1 cellular context compared by ENCODE assay signal in genomic region chr3:52407779-52408178, GRCh38.
TF ChIP-seq lines count a peak whose summit lies in the region.

No MANE protein-coding gene starts in this region.

TF ChIP-seq in GM23338, 12 proteins besides CTCF, POLR2A, EP300 and RAD21:
- TF ChIP-seq ETS1 (IDR thresholded peaks at IDR 0.05) (no peak), POLR2AphosphoS5 (IDR thresholded peaks at IDR 0.05; ENCODE audit: low read depth) (no peak), CREB1 (CRISPR knock-in tag; IDR thresholded peaks at IDR 0.05; ENCODE audit: low read depth) (no peak), EZH2phosphoT487 (IDR thresholded peaks at IDR 0.05; ENCODE audit: unreplicated experiment) (no peak), JUNB (IDR thresholded peaks at IDR 0.05; ENCODE audit: unreplicated experiment) (no peak), ZNF331 (CRISPR knock-in tag; IDR thresholded peaks at IDR 0.05; ENCODE audit: low read depth) (no peak), STAT1 (IDR thresholded peaks at IDR 0.05; ENCODE audit: unreplicated experiment) (no peak), ZNF114 (CRISPR knock-in tag; IDR thresholded peaks at IDR 0.05) (no peak), NANOG (IDR thresholded peaks at IDR 0.05; ENCODE audit: borderline replicate concordance) (no peak), EZH2 (IDR thresholded peaks at IDR 0.05; ENCODE audit: low read depth, unreplicated experiment) (no peak)
- TF ChIP-seq, protein P1, sequence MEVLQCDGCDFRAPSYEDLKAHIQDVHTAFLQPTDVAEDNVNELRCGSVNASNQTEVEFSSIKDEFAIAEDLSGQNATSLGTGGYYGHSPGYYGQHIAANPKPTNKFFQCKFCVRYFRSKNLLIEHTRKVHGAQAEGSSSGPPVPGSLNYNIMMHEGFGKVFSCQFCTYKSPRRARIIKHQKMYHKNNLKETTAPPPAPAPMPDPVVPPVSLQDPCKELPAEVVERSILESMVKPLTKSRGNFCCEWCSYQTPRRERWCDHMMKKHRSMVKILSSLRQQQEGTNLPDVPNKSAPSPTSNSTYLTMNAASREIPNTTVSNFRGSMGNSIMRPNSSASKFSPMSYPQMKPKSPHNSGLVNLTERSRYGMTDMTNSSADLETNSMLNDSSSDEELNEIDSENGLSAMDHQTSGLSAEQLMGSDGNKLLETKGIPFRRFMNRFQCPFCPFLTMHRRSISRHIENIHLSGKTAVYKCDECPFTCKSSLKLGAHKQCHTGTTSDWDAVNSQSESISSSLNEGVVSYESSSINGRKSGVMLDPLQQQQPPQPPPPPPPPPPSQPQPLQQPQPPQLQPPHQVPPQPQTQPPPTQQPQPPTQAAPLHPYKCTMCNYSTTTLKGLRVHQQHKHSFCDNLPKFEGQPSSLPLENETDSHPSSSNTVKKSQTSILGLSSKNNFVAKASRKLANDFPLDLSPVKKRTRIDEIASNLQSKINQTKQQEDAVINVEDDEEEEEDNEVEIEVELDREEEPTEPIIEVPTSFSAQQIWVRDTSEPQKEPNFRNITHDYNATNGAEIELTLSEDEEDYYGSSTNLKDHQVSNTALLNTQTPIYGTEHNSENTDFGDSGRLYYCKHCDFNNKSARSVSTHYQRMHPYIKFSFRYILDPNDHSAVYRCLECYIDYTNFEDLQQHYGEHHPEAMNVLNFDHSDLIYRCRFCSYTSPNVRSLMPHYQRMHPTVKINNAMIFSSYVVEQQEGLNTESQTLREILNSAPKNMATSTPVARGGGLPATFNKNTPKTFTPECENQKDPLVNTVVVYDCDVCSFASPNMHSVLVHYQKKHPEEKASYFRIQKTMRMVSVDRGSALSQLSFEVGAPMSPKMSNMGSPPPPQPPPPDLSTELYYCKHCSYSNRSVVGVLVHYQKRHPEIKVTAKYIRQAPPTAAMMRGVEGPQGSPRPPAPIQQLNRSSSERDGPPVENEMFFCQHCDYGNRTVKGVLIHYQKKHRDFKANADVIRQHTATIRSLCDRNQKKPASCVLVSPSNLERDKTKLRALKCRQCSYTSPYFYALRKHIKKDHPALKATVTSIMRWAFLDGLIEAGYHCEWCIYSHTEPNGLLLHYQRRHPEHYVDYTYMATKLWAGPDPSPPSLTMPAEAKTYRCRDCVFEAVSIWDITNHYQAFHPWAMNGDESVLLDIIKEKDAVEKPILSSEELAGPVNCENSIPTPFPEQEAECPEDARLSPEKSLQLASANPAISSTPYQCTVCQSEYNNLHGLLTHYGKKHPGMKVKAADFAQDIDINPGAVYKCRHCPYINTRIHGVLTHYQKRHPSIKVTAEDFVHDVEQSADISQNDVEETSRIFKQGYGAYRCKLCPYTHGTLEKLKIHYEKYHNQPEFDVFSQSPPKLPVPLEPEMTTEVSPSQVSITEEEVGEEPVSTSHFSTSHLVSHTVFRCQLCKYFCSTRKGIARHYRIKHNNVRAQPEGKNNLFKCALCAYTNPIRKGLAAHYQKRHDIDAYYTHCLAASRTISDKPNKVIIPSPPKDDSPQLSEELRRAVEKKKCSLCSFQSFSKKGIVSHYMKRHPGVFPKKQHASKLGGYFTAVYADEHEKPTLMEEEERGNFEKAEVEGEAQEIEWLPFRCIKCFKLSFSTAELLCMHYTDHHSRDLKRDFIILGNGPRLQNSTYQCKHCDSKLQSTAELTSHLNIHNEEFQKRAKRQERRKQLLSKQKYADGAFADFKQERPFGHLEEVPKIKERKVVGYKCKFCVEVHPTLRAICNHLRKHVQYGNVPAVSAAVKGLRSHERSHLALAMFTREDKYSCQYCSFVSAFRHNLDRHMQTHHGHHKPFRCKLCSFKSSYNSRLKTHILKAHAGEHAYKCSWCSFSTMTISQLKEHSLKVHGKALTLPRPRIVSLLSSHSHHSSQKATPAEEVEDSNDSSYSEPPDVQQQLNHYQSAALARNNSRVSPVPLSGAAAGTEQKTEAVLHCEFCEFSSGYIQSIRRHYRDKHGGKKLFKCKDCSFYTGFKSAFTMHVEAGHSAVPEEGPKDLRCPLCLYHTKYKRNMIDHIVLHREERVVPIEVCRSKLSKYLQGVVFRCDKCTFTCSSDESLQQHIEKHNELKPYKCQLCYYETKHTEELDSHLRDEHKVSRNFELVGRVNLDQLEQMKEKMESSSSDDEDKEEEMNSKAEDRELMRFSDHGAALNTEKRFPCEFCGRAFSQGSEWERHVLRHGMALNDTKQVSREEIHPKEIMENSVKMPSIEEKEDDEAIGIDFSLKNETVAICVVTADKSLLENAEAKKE (CRISPR knock-in tag; IDR thresholded peaks at IDR 0.05), result no peak
- TF ChIP-seq, protein P2, sequence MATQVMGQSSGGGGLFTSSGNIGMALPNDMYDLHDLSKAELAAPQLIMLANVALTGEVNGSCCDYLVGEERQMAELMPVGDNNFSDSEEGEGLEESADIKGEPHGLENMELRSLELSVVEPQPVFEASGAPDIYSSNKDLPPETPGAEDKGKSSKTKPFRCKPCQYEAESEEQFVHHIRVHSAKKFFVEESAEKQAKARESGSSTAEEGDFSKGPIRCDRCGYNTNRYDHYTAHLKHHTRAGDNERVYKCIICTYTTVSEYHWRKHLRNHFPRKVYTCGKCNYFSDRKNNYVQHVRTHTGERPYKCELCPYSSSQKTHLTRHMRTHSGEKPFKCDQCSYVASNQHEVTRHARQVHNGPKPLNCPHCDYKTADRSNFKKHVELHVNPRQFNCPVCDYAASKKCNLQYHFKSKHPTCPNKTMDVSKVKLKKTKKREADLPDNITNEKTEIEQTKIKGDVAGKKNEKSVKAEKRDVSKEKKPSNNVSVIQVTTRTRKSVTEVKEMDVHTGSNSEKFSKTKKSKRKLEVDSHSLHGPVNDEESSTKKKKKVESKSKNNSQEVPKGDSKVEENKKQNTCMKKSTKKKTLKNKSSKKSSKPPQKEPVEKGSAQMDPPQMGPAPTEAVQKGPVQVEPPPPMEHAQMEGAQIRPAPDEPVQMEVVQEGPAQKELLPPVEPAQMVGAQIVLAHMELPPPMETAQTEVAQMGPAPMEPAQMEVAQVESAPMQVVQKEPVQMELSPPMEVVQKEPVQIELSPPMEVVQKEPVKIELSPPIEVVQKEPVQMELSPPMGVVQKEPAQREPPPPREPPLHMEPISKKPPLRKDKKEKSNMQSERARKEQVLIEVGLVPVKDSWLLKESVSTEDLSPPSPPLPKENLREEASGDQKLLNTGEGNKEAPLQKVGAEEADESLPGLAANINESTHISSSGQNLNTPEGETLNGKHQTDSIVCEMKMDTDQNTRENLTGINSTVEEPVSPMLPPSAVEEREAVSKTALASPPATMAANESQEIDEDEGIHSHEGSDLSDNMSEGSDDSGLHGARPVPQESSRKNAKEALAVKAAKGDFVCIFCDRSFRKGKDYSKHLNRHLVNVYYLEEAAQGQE (IDR thresholded peaks at IDR 0.05; ENCODE audit: unreplicated experiment), result no peak
